In the genomic region with DNA sequence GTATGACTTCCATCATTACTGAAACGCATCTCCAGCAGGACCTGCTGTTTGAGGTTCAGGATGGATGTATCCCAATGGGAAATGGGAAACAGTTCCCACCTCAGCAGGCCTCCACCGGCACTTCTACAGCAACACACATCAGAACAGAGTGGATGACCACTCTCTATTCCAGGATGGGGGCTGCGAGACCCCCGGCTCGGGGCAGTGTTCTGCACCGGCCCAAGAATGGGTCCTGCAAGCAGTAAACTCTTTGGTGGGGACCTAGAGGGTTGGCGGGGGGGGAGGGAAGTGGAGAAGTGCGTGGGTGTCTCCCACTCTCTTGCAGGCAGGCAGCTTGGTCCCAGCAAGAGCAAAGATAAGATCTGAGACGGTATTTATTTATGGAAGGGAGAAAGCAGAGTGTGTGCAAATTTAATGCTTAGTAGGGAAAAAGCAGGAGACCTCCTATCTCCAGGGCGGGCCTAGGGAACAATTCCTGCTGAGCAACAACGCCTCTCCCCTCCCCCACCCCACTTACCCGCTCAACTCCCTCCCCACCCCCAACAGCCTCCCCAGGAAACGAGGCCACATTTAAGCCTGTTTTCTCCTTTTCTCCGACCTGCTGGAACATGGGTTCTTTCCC, we compare ENCODE assay signal across 9 cellular contexts. TPM values are rescaled to one million over a fixed set of nuclear protein-coding genes. Genes with fewer than 3 reads are reported as not detected.
A peak's percentile ranks its signal among the peaks of the same experiment; 100 is the strongest.
DNase-seq lines count a peak whose midpoint lies in the region; ATAC-seq and TF ChIP-seq lines count a peak whose summit lies in the region.
"Had no signal": no experiment of that assay in that cellular context is flagged by ENCODE, and none has a peak within 500 bp of the region (broad histone marks: within the 10 kb centered on the region; RNA-seq: fewer than 3 reads in every experiment).

No MANE protein-coding gene starts in this region.

- peak overlapping the region; percentile 53 for H3K9ac ChIP-seq in mucosa of stomach (ENCODE audit: low read length)

- H3K9me3 ChIP-seq in mucosa of stomach (ENCODE audit: control insufficient read depth, low read length) = no peaks in the 10 kb centered on the region
- H3K9me3 ChIP-seq: BE2C had no signal

- DNase-seq in activated naive CD4-positive, alpha-beta T cell (lab: John Stamatoyannopoulos, UW) = no peak
- DNase-seq in dermis blood vessel endothelial cell (peak; percentile 15), type B pancreatic cell (ENCODE audit: extremely low spot score, unreplicated experiment) (no peak), NCI-H2107 (lab: John Stamatoyannopoulos, UW) (no peak)
- DNase-seq in activated CD4-positive, CD25-positive, alpha-beta regulatory T cell (lab: John Stamatoyannopoulos, UW) = no peak
- DNase-seq: BE2C had no signal

- no peaks in the 10 kb centered on the region for H3K36me3 ChIP-seq in mucosa of stomach (ENCODE audit: control insufficient read depth, insufficient read depth, low read length)
- H3K36me3 ChIP-seq: BE2C had no signal

- peaks cover 67% of the 10 kb centered on the region for H3K4me1 Mint-ChIP-seq in activated naive CD4-positive, alpha-beta T cell treated with anti-CD3 and anti-CD28 coated beads, Interleukin-2, amount 50 U/mL, for 24 hours
- H3K4me1 Mint-ChIP-seq in type B pancreatic cell (ENCODE audit: unreplicated experiment) = peaks cover 15% of the 10 kb centered on the region

- no peak for TF ChIP-seq CTCF in type B pancreatic cell (conservative IDR thresholded peaks at IDR 0.05)

- H3K4me1 ChIP-seq in mucosa of stomach (ENCODE audit: control insufficient read depth, insufficient read depth, low read length) = peaks cover 5% of the 10 kb centered on the region
- H3K4me1 ChIP-seq: BE2C had no signal

- peaks cover 13% of the 10 kb centered on the region for H3K36me3 Mint-ChIP-seq in activated naive CD4-positive, alpha-beta T cell treated with anti-CD3 and anti-CD28 coated beads, Interleukin-2, amount 50 U/mL, for 24 hours
- H3K36me3 Mint-ChIP-seq in type B pancreatic cell = peaks cover 8% of the 10 kb centered on the region

- no peak for ATAC-seq in GM18870 (IDR thresholded peaks at IDR 0.05; ENCODE audit: unreplicated experiment)

- peaks cover 43% of the 10 kb centered on the region for H3K27me3 ChIP-seq in mucosa of stomach (ENCODE audit: control insufficient read depth, insufficient read depth, low read length)

- peak overlapping the region; percentile 74 for H3K27ac Mint-ChIP-seq in activated naive CD4-positive, alpha-beta T cell treated with anti-CD3 and anti-CD28 coated beads, Interleukin-2, amount 50 U/mL, for 24 hours
- H3K27ac Mint-ChIP-seq in type B pancreatic cell = no peak overlapping the region

- H3K27me3 Mint-ChIP-seq in activated naive CD4-positive, alpha-beta T cell treated with anti-CD3 and anti-CD28 coated beads, Interleukin-2, amount 50 U/mL, for 24 hours = no peaks in the 10 kb centered on the region
- peaks cover 86% of the 10 kb centered on the region for H3K27me3 Mint-ChIP-seq in type B pancreatic cell

- peak overlapping the region; percentile 99 for H3K4me3 Mint-ChIP-seq in activated naive CD4-positive, alpha-beta T cell treated with anti-CD3 and anti-CD28 coated beads, Interleukin-2, amount 50 U/mL, for 24 hours
- peak overlapping the region; percentile 87 for H3K4me3 Mint-ChIP-seq in type B pancreatic cell

- peak overlapping the region; percentile 67 for H3K4me3 ChIP-seq in mucosa of stomach (ENCODE audit: low read length)

- no peaks in the 10 kb centered on the region for H3K9me3 Mint-ChIP-seq in activated naive CD4-positive, alpha-beta T cell treated with anti-CD3 and anti-CD28 coated beads, Interleukin-2, amount 50 U/mL, for 24 hours
- H3K9me3 Mint-ChIP-seq in type B pancreatic cell = no peaks in the 10 kb centered on the region

RNA-seq across cellular contexts. Expression of gene SFMBT2, which starts 4.0 kb away (rescaled TPM):
- 2.2 and 5.4 TPM in 2 replicates for total RNA-seq in dermis blood vessel endothelial cell
- 5.4 and 7.2 TPM in 2 replicates for total RNA-seq in type B pancreatic cell (ENCODE audit: low replicate concordance)
